2 cellular contexts compared by ENCODE assay signal in genomic region chr6:144649085-144649484, GRCh38.
TF ChIP-seq lines count a peak whose summit lies in the region.

No MANE protein-coding gene starts in this region.

TF ChIP-seq in GM23338, 12 proteins besides CTCF, POLR2A, EP300 and RAD21:
- no peak for TF ChIP-seq ETS1 (IDR thresholded peaks at IDR 0.05)
- TF ChIP-seq ZNF331 (CRISPR knock-in tag; IDR thresholded peaks at IDR 0.05; ENCODE audit: low read depth): no peak
- TF ChIP-seq JUNB (IDR thresholded peaks at IDR 0.05; ENCODE audit: unreplicated experiment): no peak
- TF ChIP-seq CREB1 (CRISPR knock-in tag; IDR thresholded peaks at IDR 0.05; ENCODE audit: low read depth): no peak
- TF ChIP-seq STAT1 (IDR thresholded peaks at IDR 0.05; ENCODE audit: unreplicated experiment): no peak
- TF ChIP-seq REST (IDR thresholded peaks at IDR 0.05; ENCODE audit: unreplicated experiment): no peak
- no peak for TF ChIP-seq POLR2AphosphoS5 (IDR thresholded peaks at IDR 0.05; ENCODE audit: low read depth)
- TF ChIP-seq NANOG (IDR thresholded peaks at IDR 0.05; ENCODE audit: borderline replicate concordance): no peak
- no peak for TF ChIP-seq ZNF114 (CRISPR knock-in tag; IDR thresholded peaks at IDR 0.05)
- TF ChIP-seq ZNF462 (CRISPR knock-in tag; IDR thresholded peaks at IDR 0.05): no peak
- no peak for TF ChIP-seq EZH2phosphoT487 (IDR thresholded peaks at IDR 0.05; ENCODE audit: unreplicated experiment)
TF ChIP-seq in GM23338: peak in this region for 0.

TF ChIP-seq in HepG2, 621 proteins besides CTCF, POLR2A, EP300 and RAD21 (continued from another document and continues in another):
- TF ChIP-seq FOXA3 (CRISPR knock-in tag; IDR thresholded peaks at IDR 0.05) (peak; percentile 62), ERF (CRISPR knock-in tag; IDR thresholded peaks at IDR 0.05) (peak; percentile 6; the same call in 1 of the 2 replicates), GATAD2A (CRISPR knock-in tag; IDR thresholded peaks at IDR 0.05) (peak; percentile 70), TEAD3 (CRISPR knock-in tag; optimal IDR thresholded peaks at IDR 0.05; ENCODE audit: borderline replicate concordance) (peak; percentile 51), ZNF331 (CRISPR knock-in tag; IDR thresholded peaks at IDR 0.05) (peak; percentile 25; the same call in 1 of the 2 replicates), MIXL1 (CRISPR knock-in tag; IDR thresholded peaks at IDR 0.05) (peak; percentile 43; the same call in 1 of the 2 replicates), ZNF468 (CRISPR knock-in tag; IDR thresholded peaks at IDR 0.05) (no peak), NFRKB (IDR thresholded peaks at IDR 0.05) (no peak), SOX13 (IDR thresholded peaks at IDR 0.05) (no peak), SOX13 (CRISPR knock-in tag; conservative IDR thresholded peaks at IDR 0.05 in 1 of 2, IDR thresholded peaks at IDR 0.05 in 1 of 2) (peak in 1 of 2 experiments; percentile 87; a peak in 2 of 4 replicates), POGZ (CRISPR knock-in tag; IDR thresholded peaks at IDR 0.05) (peak; percentile 34; the same call in 1 of the 2 replicates), HNF4G (IDR thresholded peaks at IDR 0.05; ENCODE audit: borderline replicate concordance, low read depth, low read length) (peak; percentile 48; the same call in 1 of the 2 replicates), HNF4G (CRISPR knock-in tag; IDR thresholded peaks at IDR 0.05; ENCODE audit: borderline replicate concordance, low read depth) (no peak), TFDP1 (CRISPR knock-in tag; IDR thresholded peaks at IDR 0.05; ENCODE audit: borderline replicate concordance) (no peak), ELF3 (CRISPR knock-in tag; IDR thresholded peaks at IDR 0.05) (peak; percentile 34), HHEX (CRISPR knock-in tag; IDR thresholded peaks at IDR 0.05) (no peak), CEBPG (CRISPR knock-in tag; IDR thresholded peaks at IDR 0.05) (peak; percentile 12; the same call in 1 of the 2 replicates), SOX5 (CRISPR knock-in tag; IDR thresholded peaks at IDR 0.05; ENCODE audit: borderline replicate concordance) (peak; percentile 87), ZNF572 (CRISPR knock-in tag; IDR thresholded peaks at IDR 0.05) (no peak), SAP130 (CRISPR knock-in tag; IDR thresholded peaks at IDR 0.05; ENCODE audit: low read depth) (peak; percentile 43; the same call in 1 of the 2 replicates), ZMYM4 (CRISPR knock-in tag; IDR thresholded peaks at IDR 0.05) (0 out of 2 replicates have a peak, but pooled peaks have one; percentile 24), ZNF782 (CRISPR knock-in tag; IDR thresholded peaks at IDR 0.05; ENCODE audit: borderline replicate concordance) (no peak), THYN1 (CRISPR knock-in tag; IDR thresholded peaks at IDR 0.05; ENCODE audit: borderline replicate concordance, low read depth) (peak; percentile 60; the same call in 1 of the 2 replicates), KLF16 (CRISPR knock-in tag; IDR thresholded peaks at IDR 0.05) (peak in 1 of 2 experiments; percentile 45; a peak in 1 of 4 replicates), FOXP1 (IDR thresholded peaks at IDR 0.05) (0 out of 2 replicates have a peak, but pooled peaks have one; percentile 3), FOXP1 (CRISPR knock-in tag; IDR thresholded peaks at IDR 0.05) (peak; percentile 69), NCOA2 (CRISPR knock-in tag; IDR thresholded peaks at IDR 0.05) (peak; percentile 20; the same call in 1 of the 2 replicates), AHDC1 (CRISPR knock-in tag; IDR thresholded peaks at IDR 0.05; ENCODE audit: borderline replicate concordance) (peak; percentile 79; the same call in 1 of the 2 replicates), SSRP1 (CRISPR knock-in tag; IDR thresholded peaks at IDR 0.05) (0 out of 2 replicates have a peak, but pooled peaks have one; percentile 28), KLF13 (CRISPR knock-in tag; IDR thresholded peaks at IDR 0.05) (no peak), DPF2 (CRISPR knock-in tag; IDR thresholded peaks at IDR 0.05; ENCODE audit: borderline replicate concordance, low read depth) (peak; percentile 53; the same call in 1 of the 2 replicates), KLF12 (CRISPR knock-in tag; IDR thresholded peaks at IDR 0.05; ENCODE audit: borderline replicate concordance) (no peak), TEF (CRISPR knock-in tag; IDR thresholded peaks at IDR 0.05) (no peak), ZNF629 (CRISPR knock-in tag; conservative IDR thresholded peaks at IDR 0.05) (no peak), PAXIP1 (CRISPR knock-in tag; conservative IDR thresholded peaks at IDR 0.05) (peak; percentile 56; the same call in 1 of the 2 replicates), YY1 (IDR thresholded peaks at IDR 0.05; ENCODE audit: insufficient read depth, insufficient replicate concordance, low read depth, low read length) (no peak), YEATS4 (CRISPR knock-in tag; IDR thresholded peaks at IDR 0.05; ENCODE audit: borderline replicate concordance) (0 out of 2 replicates have a peak, but pooled peaks have one; percentile 13), SOX6 (IDR thresholded peaks at IDR 0.05) (no peak), SOX6 (CRISPR knock-in tag; IDR thresholded peaks at IDR 0.05) (peak; percentile 78), CENPBD1 (CRISPR knock-in tag; IDR thresholded peaks at IDR 0.05; ENCODE audit: borderline replicate concordance, low read depth) (no peak), BCL6 (CRISPR knock-in tag; IDR thresholded peaks at IDR 0.05) (peak; percentile 49; the same call in 1 of the 2 replicates), LCORL (IDR thresholded peaks at IDR 0.05) (no peak), LCORL (CRISPR knock-in tag; IDR thresholded peaks at IDR 0.05) (0 out of 2 replicates have a peak, but pooled peaks have one; percentile 23), HNF4A (CRISPR knock-in tag; IDR thresholded peaks at IDR 0.05) (peak; percentile 68), ZNF234 (CRISPR knock-in tag; conservative IDR thresholded peaks at IDR 0.05) (no peak), FOXP4 (CRISPR knock-in tag; IDR thresholded peaks at IDR 0.05) (peak; percentile 60; the same call in 1 of the 2 replicates), MLX (CRISPR knock-in tag; IDR thresholded peaks at IDR 0.05) (0 out of 2 replicates have a peak, but pooled peaks have one; percentile 31), ZNF792 (CRISPR knock-in tag; IDR thresholded peaks at IDR 0.05) (peak; percentile 39; the same call in 1 of the 2 replicates), THAP11 (CRISPR knock-in tag; IDR thresholded peaks at IDR 0.05) (no peak), HMGA1 (CRISPR knock-in tag; conservative IDR thresholded peaks at IDR 0.05) (no peak), ZBTB25 (CRISPR knock-in tag; IDR thresholded peaks at IDR 0.05) (no peak), IRF2 (CRISPR knock-in tag; IDR thresholded peaks at IDR 0.05) (peak; percentile 26; the same call in 1 of the 2 replicates)
